Comparison of ENCODE assay signal across 1 cellular context in the genomic region with DNA sequence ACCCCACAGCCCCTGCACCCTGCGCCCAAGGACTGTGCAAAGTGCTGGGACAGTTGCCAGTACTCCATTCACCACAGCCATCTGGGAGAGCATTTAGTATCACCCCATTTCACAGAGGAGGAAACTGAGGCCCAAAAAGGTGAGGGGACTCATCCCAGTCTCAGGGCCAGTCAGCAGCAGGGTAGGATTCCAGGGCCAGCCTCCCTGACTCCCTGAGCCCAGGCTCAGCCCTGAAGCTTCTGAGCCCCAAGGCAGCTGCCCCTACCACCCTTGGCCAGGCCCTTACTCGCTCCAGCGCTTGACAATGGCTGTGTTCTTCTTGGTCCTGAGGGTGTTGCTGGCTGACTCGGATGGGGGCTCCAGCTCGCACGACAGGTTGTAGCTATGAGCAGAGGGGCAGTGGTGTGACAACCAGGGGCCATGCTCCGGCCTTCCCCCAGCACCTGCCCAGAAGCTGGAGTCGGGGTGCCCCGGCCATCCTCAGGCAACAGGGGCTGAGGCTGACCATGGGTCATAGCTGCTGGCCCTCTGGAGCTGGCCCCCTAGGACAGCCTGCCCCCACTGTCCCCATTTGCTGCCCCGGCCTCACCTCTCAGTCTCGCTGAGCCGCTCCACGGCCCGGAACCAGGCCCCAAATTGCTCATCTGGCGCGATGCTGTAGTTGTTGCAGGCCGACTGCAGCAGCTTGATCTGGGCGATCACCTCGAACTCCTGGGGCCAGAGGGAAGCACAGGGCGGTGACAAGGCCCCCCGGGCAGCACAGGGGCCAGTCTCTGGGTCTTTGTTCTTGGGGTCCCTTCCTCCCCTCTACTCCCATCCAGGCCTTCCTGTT.
TF ChIP-seq lines count a peak whose summit lies in the region.

No MANE protein-coding gene starts in this region.

TF ChIP-seq in K562, 482 proteins besides CTCF, POLR2A, EP300 and RAD21:
- TF ChIP-seq, protein P1, sequence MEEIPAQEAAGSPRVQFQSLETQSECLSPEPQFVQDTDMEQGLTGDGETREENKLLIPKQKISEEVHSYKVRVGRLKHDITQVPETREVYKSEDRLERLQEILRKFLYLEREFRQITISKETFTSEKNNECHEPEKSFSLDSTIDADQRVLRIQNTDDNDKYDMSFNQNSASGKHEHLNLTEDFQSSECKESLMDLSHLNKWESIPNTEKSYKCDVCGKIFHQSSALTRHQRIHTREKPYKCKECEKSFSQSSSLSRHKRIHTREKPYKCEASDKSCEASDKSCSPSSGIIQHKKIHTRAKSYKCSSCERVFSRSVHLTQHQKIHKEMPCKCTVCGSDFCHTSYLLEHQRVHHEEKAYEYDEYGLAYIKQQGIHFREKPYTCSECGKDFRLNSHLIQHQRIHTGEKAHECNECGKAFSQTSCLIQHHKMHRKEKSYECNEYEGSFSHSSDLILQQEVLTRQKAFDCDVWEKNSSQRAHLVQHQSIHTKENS (CRISPR knock-in tag; IDR thresholded peaks at IDR 0.05) = no peak
- peak; percentile 32; the same call in 1 of the 2 replicates for TF ChIP-seq POLR2G (IDR thresholded peaks at IDR 0.05; ENCODE audit: low read depth, low read length)
- peak; percentile 59; the same call in 1 of the 2 replicates for TF ChIP-seq BCOR (IDR thresholded peaks at IDR 0.05)
